In genomic region chr14:41916313-41916712, GRCh38 we compare ENCODE assay signal across 28 cellular contexts.
DNase-seq lines count a peak whose midpoint lies in the region; ATAC-seq, FAIRE-seq and TF ChIP-seq lines count a peak whose summit lies in the region.
"Had no signal": no experiment of that assay in that cellular context is flagged by ENCODE, and none has a peak within 500 bp of the region (broad histone marks: within the 10 kb centered on the region; RNA-seq: fewer than 3 reads in every experiment).

No MANE protein-coding gene starts in this region.

- CTCF ChIA-PET in A549 (lab: Yijun Ruan, JAX) = no interaction called here
- CTCF ChIA-PET in K562 (lab: Yijun Ruan, JAX; ENCODE audit: low intra/inter-chr PET ratio) = no interaction called here

- no peaks in the 10 kb centered on the region for H3K36me3 ChIP-seq in K562 (ENCODE audit: control insufficient read depth, insufficient read depth, low read length)
- H3K36me3 ChIP-seq: BE2C, BLaER1 had no signal

- no peak overlapping the region for H3K4me3 ChIP-seq in A549
- H3K4me3 ChIP-seq in K562 = no peak overlapping the region
- H3K4me3 ChIP-seq: BLaER1, GM12878 had no signal

- TF ChIP-seq CTCF in A549 (IDR thresholded peaks at IDR 0.05) (no peak), K562 (IDR thresholded peaks at IDR 0.05 in 2 of 3, conservative IDR thresholded peaks at IDR 0.05 in 1 of 3; ENCODE audit: insufficient read depth in 2 of 3, low read depth in 1 of 3, low read length in 3 of 3) (no peak)

- DNase-seq in A549 (ENCODE audit: low read depth in 1 of 2, low spot score in 1 of 2) = no peak
- DNase-seq in K562 (ENCODE audit: extremely low read depth in 1 of 4, low spot score in 3 of 4) = no peak
- no peak for DNase-seq in NCI-H146 treated with DMSO at 0.1 percent for 48 hours (lab: John Stamatoyannopoulos, UW; ENCODE audit: unreplicated experiment)
- no peak for DNase-seq in NCI-H2171 treated with DMSO at 0.1 percent for 48 hours (lab: John Stamatoyannopoulos, UW)
- DNase-seq: 8988T; ACHN; BE2C; C1 segment of cervical spinal cord; CD4-positive, alpha-beta memory T cell; CD4-positive, CD25-positive, alpha-beta regulatory T cell; CD8-positive, alpha-beta memory T cell; COR-L47; DMS 273 treated with DMSO at 0.1 percent for 48 hours; DMS153; DMS53; DMS79; DND-41; EL; GDM1 had no signal

- H4K20me1 ChIP-seq in K562 (replicated peaks; ENCODE audit: control insufficient read depth, insufficient read depth, low read length) = no peaks in the 10 kb centered on the region
- H4K20me1 ChIP-seq: BLaER1 had no signal

- H3K4me1 ChIP-seq in A549 = no peaks in the 10 kb centered on the region
- H3K4me1 ChIP-seq in K562 (replicated peaks in 1 of 2; ENCODE audit: control insufficient read depth in 2 of 2, insufficient read depth in 2 of 2, low read length in 2 of 2) = no peaks in the 10 kb centered on the region
- H3K4me1 ChIP-seq: BE2C, BLaER1 had no signal

- in situ Hi-C loops in K562 (cut with MboI) = no loop called here

- no peaks in the 10 kb centered on the region for H3K79me2 ChIP-seq in K562 (ENCODE audit: control insufficient read depth, insufficient read depth, low read length)

- no peaks in the 10 kb centered on the region for H3K9me1 ChIP-seq in K562 (ENCODE audit: control insufficient read depth, insufficient read depth, low read length)

- no TSS peak for BruUV-seq in K562 (replicated peaks; lab: Mats Ljungman, UMichigan)

- peak; percentile 73 for FAIRE-seq in A204.1 (lab: Jason Lieb, UNC)
- no peak for FAIRE-seq in A549 (lab: Jason Lieb, UNC)
- FAIRE-seq in K562 (lab: Jason Lieb, UNC) = no peak
- peak; percentile 37 for FAIRE-seq in endometrium (lab: Jason Lieb, UNC)
- FAIRE-seq: GM12878, GM12892, GM18507, GM19239 had no signal

- H3K4me2 ChIP-seq in A549 = no peak overlapping the region
- H3K4me2 ChIP-seq in K562 (ENCODE audit: insufficient read depth, low read length) = no peak overlapping the region
- H3K4me2 ChIP-seq: BLaER1 had no signal

- H3K9ac ChIP-seq in K562 (ENCODE audit: insufficient read depth in 1 of 2, low read depth in 2 of 2, low read length in 2 of 2) = no peak overlapping the region
- H3K9ac ChIP-seq: BLaER1 had no signal

- intact Hi-C loops in K562 (cut with micrococcal nuclease) = no loop called here

- no peak for TF ChIP-seq POLR2A in A549 (IDR thresholded peaks at IDR 0.05; ENCODE audit: low read length)
- no peak for TF ChIP-seq POLR2A in K562 (conservative IDR thresholded peaks at IDR 0.05)

- ATAC-seq in A549 = no peak
- ATAC-seq in K562 = no peak
- no peak for ATAC-seq in HG02884 (IDR thresholded peaks at IDR 0.05; ENCODE audit: unreplicated experiment)
- no peak for ATAC-seq in GM18909 (IDR thresholded peaks at IDR 0.05; ENCODE audit: poor library complexity, unreplicated experiment)
- ATAC-seq: GM12878 had no signal

- POLR2A ChIA-PET in A549 (lab: Yijun Ruan, JAX) = no interaction called here
- POLR2A ChIA-PET in K562 (lab: Yijun Ruan, JAX) = no interaction called here

- H3K27ac ChIP-seq in A549 = no peak overlapping the region
- no peak overlapping the region for H3K27ac ChIP-seq in K562 (ENCODE audit: extremely low read depth, low read depth, low read length)
- H3K27ac ChIP-seq: BLaER1 had no signal

- TF ChIP-seq EP300 in A549 (IDR thresholded peaks at IDR 0.05) (no peak), K562 (IDR thresholded peaks at IDR 0.05; ENCODE audit: low read length) (no peak)

- no peak overlapping the region for H2AFZ ChIP-seq in K562 (ENCODE audit: low read depth, low read length)

- H3K27me3 ChIP-seq in K562 (ENCODE audit: control insufficient read depth in 2 of 2, insufficient read depth in 2 of 2, low read length in 2 of 2) = no peaks in the 10 kb centered on the region
- H3K27me3 ChIP-seq: BE2C, BLaER1 had no signal

- H3K9me3 ChIP-seq in A549 = no peaks in the 10 kb centered on the region
- H3K9me3 ChIP-seq in K562 (replicated peaks; ENCODE audit: control insufficient read depth, insufficient read depth, low read depth, low read length) = no peaks in the 10 kb centered on the region
- H3K9me3 ChIP-seq: BE2C, BLaER1 had no signal

- no peak for TF ChIP-seq RAD21 in A549 (conservative IDR thresholded peaks at IDR 0.05 in 1 of 2, IDR thresholded peaks at IDR 0.05 in 1 of 2)
- TF ChIP-seq RAD21 in K562 (CRISPR knock-in tag; conservative IDR thresholded peaks at IDR 0.05 in 1 of 2, IDR thresholded peaks at IDR 0.05 in 1 of 2) = no peak

TF ChIP-seq in A549, 52 proteins besides CTCF, POLR2A, EP300 and RAD21:
- TF ChIP-seq EHF (CRISPR knock-in tag; IDR thresholded peaks at IDR 0.05) = no peak
- TF ChIP-seq EHMT2 (IDR thresholded peaks at IDR 0.05; ENCODE audit: low read depth) = no peak
- TF ChIP-seq MAFK (IDR thresholded peaks at IDR 0.05; ENCODE audit: partially characterized antibody) = peak; percentile 46

TF ChIP-seq in K562, 482 proteins besides CTCF, POLR2A, EP300 and RAD21:
- TF ChIP-seq SIX5 (IDR thresholded peaks at IDR 0.05; ENCODE audit: borderline replicate concordance in 1 of 2, insufficient read depth in 1 of 2, low read depth in 1 of 2, low read length in 2 of 2) (no peak), CBX3 (IDR thresholded peaks at IDR 0.05; ENCODE audit: borderline replicate concordance in 1 of 2, low read length in 2 of 2) (no peak), PML (IDR thresholded peaks at IDR 0.05; ENCODE audit: low read length) (no peak), MECOM (CRISPR knock-in tag; IDR thresholded peaks at IDR 0.05) (no peak), HDAC8 (tag; IDR thresholded peaks at IDR 0.05) (no peak), PYGO2 (tag; IDR thresholded peaks at IDR 0.05) (no peak), C11orf30 (IDR thresholded peaks at IDR 0.05; ENCODE audit: low read depth) (peak; percentile 21; the same call in 1 of the 2 replicates), FOXP4 (CRISPR knock-in tag; IDR thresholded peaks at IDR 0.05; ENCODE audit: borderline replicate concordance) (no peak), HDGF (IDR thresholded peaks at IDR 0.05) (no peak), FOXM1 (IDR thresholded peaks at IDR 0.05; ENCODE audit: low read depth) (no peak), FOXM1 (CRISPR knock-in tag; IDR thresholded peaks at IDR 0.05; ENCODE audit: low read depth) (no peak), PHTF2 (CRISPR knock-in tag; IDR thresholded peaks at IDR 0.05) (no peak), ZNF316 (IDR thresholded peaks at IDR 0.05) (peak; percentile 66)
